In the genomic region with DNA sequence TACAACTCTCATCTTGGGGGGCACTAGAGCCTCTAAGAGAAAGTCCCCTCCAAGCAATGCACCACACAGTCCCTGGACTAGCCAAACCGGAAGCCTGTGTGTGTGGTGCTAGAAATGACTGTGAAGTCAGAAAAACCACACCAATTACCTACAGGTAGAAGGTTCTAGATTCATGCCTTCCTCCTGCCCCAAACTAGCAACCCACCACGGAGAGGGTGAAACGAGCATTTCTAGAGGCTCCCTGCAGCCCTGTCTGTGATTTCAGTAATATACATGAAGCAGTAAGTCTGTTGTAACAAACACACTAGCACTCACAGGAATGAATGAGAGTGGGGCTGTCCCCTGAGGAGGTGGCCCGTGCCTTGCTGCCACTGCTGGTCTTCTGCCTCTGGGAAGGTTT, we compare ENCODE assay signal across 10 cellular contexts. TPM values are rescaled to one million over a fixed set of nuclear protein-coding genes. Genes with fewer than 3 reads are reported as not detected.
DNase-seq lines count a peak whose midpoint lies in the region; ATAC-seq and TF ChIP-seq lines count a peak whose summit lies in the region.
"Had no signal": no experiment of that assay in that cellular context is flagged by ENCODE, and none has a peak within 500 bp of the region (broad histone marks: within the 10 kb centered on the region; RNA-seq: fewer than 3 reads in every experiment).

No MANE protein-coding gene starts in this region.

- H3K27ac ChIP-seq in CD4-positive, alpha-beta T cell (ENCODE audit: low read depth, low read length): no peak overlapping the region

- H3K4me3 Mint-ChIP-seq in IgD-negative memory B cell: peak overlapping the region in 3 of 4 donors; percentile 29 to 74 (median 53)
- H3K4me3 Mint-ChIP-seq in progenitor cell of endocrine pancreas (ENCODE audit: low read depth): no peak overlapping the region
- H3K4me3 Mint-ChIP-seq in activated CD4-positive, alpha-beta T cell treated with anti-CD3 and anti-CD28 coated beads, Interleukin-2, amount 10 ng/mL, durations not matched to agents 24 days and 14 days: no peak overlapping the region
- no peak overlapping the region for H3K4me3 Mint-ChIP-seq in CD4-positive, alpha-beta T cell

- ATAC-seq in GM18867 (IDR thresholded peaks at IDR 0.05; ENCODE audit: unreplicated experiment) (peak; percentile 63), GM21737 (IDR thresholded peaks at IDR 0.05; ENCODE audit: unreplicated experiment) (peak; percentile 39)
- ATAC-seq in CD4-positive, alpha-beta T cell (ENCODE audit: poor library complexity): no peak

- peaks cover 11% of the 10 kb centered on the region for H3K27me3 ChIP-seq in CD4-positive, alpha-beta T cell (ENCODE audit: control insufficient read depth, insufficient read depth, low read length)
- H3K27me3 ChIP-seq: upper lobe of left lung had no signal

- no peaks in the 10 kb centered on the region for H3K9me3 ChIP-seq in CD4-positive, alpha-beta T cell (ENCODE audit: control insufficient read depth, low read length)
- H3K9me3 ChIP-seq: upper lobe of left lung had no signal

- H3K4me1 Mint-ChIP-seq in IgD-negative memory B cell (peaks cover 22 to 43% (median 28%) of the 10 kb centered on the region in 3 donors), progenitor cell of endocrine pancreas (ENCODE audit: low read depth) (peaks cover 87% of the 10 kb centered on the region)
- peaks cover 2% of the 10 kb centered on the region for H3K4me1 Mint-ChIP-seq in activated CD4-positive, alpha-beta T cell treated with anti-CD3 and anti-CD28 coated beads, Interleukin-2, amount 10 ng/mL, durations not matched to agents 24 days and 14 days
- H3K4me1 Mint-ChIP-seq in CD4-positive, alpha-beta T cell (ENCODE audit: low read depth): no peaks in the 10 kb centered on the region

- H3K27me3 Mint-ChIP-seq in IgD-negative memory B cell: peaks cover 4% of the 10 kb centered on the region
- no peaks in the 10 kb centered on the region for H3K27me3 Mint-ChIP-seq in progenitor cell of endocrine pancreas
- H3K27me3 Mint-ChIP-seq in activated CD4-positive, alpha-beta T cell treated with anti-CD3 and anti-CD28 coated beads, Interleukin-2, amount 10 ng/mL, durations not matched to agents 24 days and 14 days: peaks cover 43% of the 10 kb centered on the region
- H3K27me3 Mint-ChIP-seq in CD4-positive, alpha-beta T cell: peaks cover 67% of the 10 kb centered on the region

- H3K9me3 Mint-ChIP-seq in IgD-negative memory B cell (no peaks in the 10 kb centered on the region), progenitor cell of endocrine pancreas (ENCODE audit: low read depth) (no peaks in the 10 kb centered on the region)
- no peaks in the 10 kb centered on the region for H3K9me3 Mint-ChIP-seq in activated CD4-positive, alpha-beta T cell treated with anti-CD3 and anti-CD28 coated beads, Interleukin-2, amount 10 ng/mL, durations not matched to agents 24 days and 14 days
- no peaks in the 10 kb centered on the region for H3K9me3 Mint-ChIP-seq in CD4-positive, alpha-beta T cell

- POLR2A ChIA-PET in CD4-positive, alpha-beta T cell (lab: Charles Lee): no interaction called here

- CTCF ChIA-PET in CD4-positive, alpha-beta T cell (lab: Charles Lee): no interaction called here

- H3K36me3 Mint-ChIP-seq in IgD-negative memory B cell (peaks cover 1% of the 10 kb centered on the region), progenitor cell of endocrine pancreas (ENCODE audit: insufficient read depth) (no peaks in the 10 kb centered on the region)
- no peaks in the 10 kb centered on the region for H3K36me3 Mint-ChIP-seq in activated CD4-positive, alpha-beta T cell treated with anti-CD3 and anti-CD28 coated beads, Interleukin-2, amount 10 ng/mL, durations not matched to agents 24 days and 14 days (ENCODE audit: low read depth)
- no peaks in the 10 kb centered on the region for H3K36me3 Mint-ChIP-seq in CD4-positive, alpha-beta T cell (ENCODE audit: low read depth)

- no peak for TF ChIP-seq CTCF in progenitor cell of endocrine pancreas (IDR thresholded peaks at IDR 0.05; ENCODE audit: unreplicated experiment)
- no peak for TF ChIP-seq CTCF in CD4-positive, alpha-beta T cell (IDR thresholded peaks at IDR 0.05)

- intact Hi-C loops in activated CD4-positive, alpha-beta T cell treated with anti-CD3 and anti-CD28 coated beads, Interleukin-2, amount 10 ng/mL, durations not matched to agents 24 days and 14 days (cut with micrococcal nuclease): no loop called here
- intact Hi-C loops in CD4-positive, alpha-beta T cell (cut with DNase I, micrococcal nuclease): no loop called here

- DNase-seq in progenitor cell of endocrine pancreas (ENCODE audit: low spot score, unreplicated experiment) (no peak), foreskin melanocyte (no peak), HuH-7.5 (ENCODE audit: low spot score) (no peak)
- no peak for DNase-seq in activated CD4-positive, alpha-beta T cell treated with anti-CD3 and anti-CD28 coated beads, Interleukin-2, amount 10 ng/mL, durations not matched to agents 24 days and 14 days
- no peak for DNase-seq in CD4-positive, alpha-beta T cell
- DNase-seq: stimulated activated CD4-positive, alpha-beta T cell treated with anti-CD3 and anti-CD28 coated beads, Interleukin-4, amount 100 ng/mL, for 24 hours; upper lobe of left lung had no signal

- peak overlapping the region; percentile 49 to 91 (median 54) for H3K27ac Mint-ChIP-seq in IgD-negative memory B cell
- H3K27ac Mint-ChIP-seq in progenitor cell of endocrine pancreas: peak overlapping the region; percentile 93
- H3K27ac Mint-ChIP-seq in activated CD4-positive, alpha-beta T cell treated with anti-CD3 and anti-CD28 coated beads, Interleukin-2, amount 10 ng/mL, durations not matched to agents 24 days and 14 days: no peak overlapping the region
- H3K27ac Mint-ChIP-seq in CD4-positive, alpha-beta T cell: no peak overlapping the region

RNA-seq across cellular contexts. Expression of a gene that starts 13.6 kb away (rescaled TPM):
- 1.6 TPM for polyA plus RNA-seq in IgD-negative memory B cell
- 48.9 and 54.0 TPM in 2 replicates for total RNA-seq in progenitor cell of endocrine pancreas
- 0.49 and 0.88 TPM in 2 replicates for total RNA-seq in activated CD4-positive, alpha-beta T cell treated with anti-CD3 and anti-CD28 coated beads, Interleukin-2, amount 10 ng/mL, durations not matched to agents 24 days and 14 days
- total RNA-seq in CD4-positive, alpha-beta T cell: under 1 TPM; 0.63 to 0.64 TPM

Comparison
In these comparisons a context has a peak if more than half of its experiments do, and no peak if none do; other contexts are left out.
1. H3K27ac Mint-ChIP-seq: peak in IgD-negative memory B cell (3 of 3) and progenitor cell of endocrine pancreas (single experiment); none in activated CD4-positive, alpha-beta T cell treated with anti-CD3 and anti-CD28 coated beads, Interleukin-2, amount 10 ng/mL, durations not matched to agents 24 days and 14 days (single experiment) and CD4-positive, alpha-beta T cell (single experiment).
2. H3K4me3 Mint-ChIP-seq: peak in IgD-negative memory B cell (3 of 4); none in progenitor cell of endocrine pancreas (single experiment), activated CD4-positive, alpha-beta T cell treated with anti-CD3 and anti-CD28 coated beads, Interleukin-2, amount 10 ng/mL, durations not matched to agents 24 days and 14 days (single experiment) and CD4-positive, alpha-beta T cell (single experiment).
3. RNA of a gene that starts 13.6 kb away (total RNA-seq): 48.9 to 54.0 TPM in progenitor cell of endocrine pancreas; 0.63 to 0.64 TPM in CD4-positive, alpha-beta T cell and 0.49 to 0.88 TPM in activated CD4-positive, alpha-beta T cell treated with anti-CD3 and anti-CD28 coated beads, Interleukin-2, amount 10 ng/mL, durations not matched to agents 24 days and 14 days; every median in the first group is over 10 times any median in the second.